ENCODE assay signal across 20 cellular contexts in genomic region chr19:1227313-1227626, GRCh38. TPM values are rescaled to one million over a fixed set of nuclear protein-coding genes. Genes with fewer than 3 reads are reported as not detected.
A peak's percentile ranks its signal among the peaks of the same experiment; 100 is the strongest.
DNase-seq lines count a peak whose midpoint lies in the region; ATAC-seq, FAIRE-seq and TF ChIP-seq lines count a peak whose summit lies in the region.
"Had no signal": no experiment of that assay in that cellular context is flagged by ENCODE, and none has a peak within 500 bp of the region (broad histone marks: within the 10 kb centered on the region; RNA-seq: fewer than 3 reads in every experiment).

No MANE protein-coding gene starts in this region.

- peak overlapping the region; percentile 91 for H3K23ac ChIP-seq in neuronal stem cell (ENCODE audit: low read depth, low read length, poor library complexity)

- intact Hi-C loops in CD8-positive, alpha-beta T cell (cut with DNase I, micrococcal nuclease) = no loop called here

- no peak overlapping the region for H2BK120ac ChIP-seq in neuronal stem cell (ENCODE audit: low read depth, low read length)

- H3K79me2 ChIP-seq in astrocyte (ENCODE audit: insufficient read depth, low read length) = peaks cover 6% of the 10 kb centered on the region

- H2BK5ac ChIP-seq in neuronal stem cell (ENCODE audit: low read length) = peak overlapping the region; percentile 75

- no peak overlapping the region for H4K8ac ChIP-seq in neuronal stem cell (ENCODE audit: low read depth, low read length)

- no peak for ATAC-seq in CD8-positive, alpha-beta T cell

- H2AFZ ChIP-seq in astrocyte (ENCODE audit: low read depth, low read length) (no peak overlapping the region), neuronal stem cell (ENCODE audit: low read length) (no peak overlapping the region)
- H2AFZ ChIP-seq: GM23248 had no signal

- H3K27ac ChIP-seq in HEK293 (ENCODE audit: extremely low read depth, low read depth, low read length) (no peak overlapping the region), astrocyte (ENCODE audit: low read depth, low read length) (no peak overlapping the region), neuronal stem cell (replicated peaks; ENCODE audit: low read length) (no peak overlapping the region)
- no peak overlapping the region for H3K27ac ChIP-seq in CD8-positive, alpha-beta T cell (ENCODE audit: low read depth, low read length)
- H3K27ac ChIP-seq: GM23248 had no signal

- H3K4me1 Mint-ChIP-seq in astrocyte (ENCODE audit: low read depth, unreplicated experiment) = peaks cover 6% of the 10 kb centered on the region
- H3K4me1 Mint-ChIP-seq in CD8-positive, alpha-beta T cell (ENCODE audit: low read depth) = no peaks in the 10 kb centered on the region

- no peak overlapping the region for H3K4me3 Mint-ChIP-seq in astrocyte (ENCODE audit: unreplicated experiment)
- H3K4me3 Mint-ChIP-seq in CD8-positive, alpha-beta T cell = no peak overlapping the region
- H3K4me3 Mint-ChIP-seq: CD4-positive, CD25-positive, alpha-beta regulatory T cell had no signal

- CTCF ChIA-PET in HEK293 (lab: Yijun Ruan, JAX) = no interaction called here
- CTCF ChIA-PET in CD8-positive, alpha-beta T cell (lab: Charles Lee) = no interaction called here

- H2BK12ac ChIP-seq in neuronal stem cell (ENCODE audit: low read length) = no peak overlapping the region

- H4K20me1 ChIP-seq in astrocyte (ENCODE audit: insufficient read depth, low read length) = peaks cover 47% of the 10 kb centered on the region

- no peaks in the 10 kb centered on the region for H3K27me3 ChIP-seq in astrocyte (ENCODE audit: insufficient read depth, low read length)
- H3K27me3 ChIP-seq in neuronal stem cell (ENCODE audit: control insufficient read depth in 3 of 3, insufficient read depth in 3 of 3, low read depth in 1 of 3, low read length in 3 of 3) = no peaks in the 10 kb centered on the region
- no peaks in the 10 kb centered on the region for H3K27me3 ChIP-seq in CD8-positive, alpha-beta T cell (ENCODE audit: insufficient read depth, low read length)
- H3K27me3 ChIP-seq: BE2C had no signal

- TF ChIP-seq CTCF in HEK293 (tag by site-specific recombination; IDR thresholded peaks at IDR 0.05) = no peak
- TF ChIP-seq CTCF in astrocyte (IDR thresholded peaks at IDR 0.05; ENCODE audit: insufficient read depth, low read depth, low read length) = no peak
- no peak for TF ChIP-seq CTCF in CD8-positive, alpha-beta T cell (IDR thresholded peaks at IDR 0.05)

- H3K4me3 ChIP-seq in HEK293 (ENCODE audit: low read depth, low read length) = no peak overlapping the region
- H3K4me3 ChIP-seq in astrocyte (ENCODE audit: insufficient read depth, low read depth, low read length) = no peak overlapping the region
- H3K4me3 ChIP-seq in neuronal stem cell (ENCODE audit: low read length in 2 of 2) = no peak overlapping the region
- no peak overlapping the region for H3K4me3 ChIP-seq in CD8-positive, alpha-beta T cell (ENCODE audit: low read depth, low read length)
- H3K4me3 ChIP-seq: GM23248 had no signal

- H3K9me3 ChIP-seq in HEK293 (ENCODE audit: control insufficient read depth, insufficient read depth, low read depth, low read length) = no peaks in the 10 kb centered on the region
- no peaks in the 10 kb centered on the region for H3K9me3 ChIP-seq in astrocyte (ENCODE audit: insufficient read depth, low read depth, low read length)
- no peaks in the 10 kb centered on the region for H3K9me3 ChIP-seq in neuronal stem cell (replicated peaks in 1 of 2; ENCODE audit: control insufficient read depth in 2 of 2, insufficient read depth in 1 of 2, low read depth in 1 of 2, low read length in 2 of 2)
- no peaks in the 10 kb centered on the region for H3K9me3 ChIP-seq in CD8-positive, alpha-beta T cell (ENCODE audit: low read length)
- H3K9me3 ChIP-seq: BE2C, Caco-2 had no signal

- H2BK15ac ChIP-seq in neuronal stem cell (ENCODE audit: low read length) = no peak overlapping the region

- H3K14ac ChIP-seq in neuronal stem cell (ENCODE audit: low read length) = no peak overlapping the region

- H3K9ac ChIP-seq in astrocyte (ENCODE audit: low read length) = no peak overlapping the region
- no peak overlapping the region for H3K9ac ChIP-seq in neuronal stem cell (ENCODE audit: low read depth, low read length, poor library complexity)
- H3K9ac ChIP-seq: GM23248 had no signal

- H4K91ac ChIP-seq in neuronal stem cell (ENCODE audit: low read depth, low read length, poor library complexity) = no peak overlapping the region

- H3K27ac Mint-ChIP-seq in astrocyte (ENCODE audit: unreplicated experiment) = peak overlapping the region; percentile 12
- no peak overlapping the region for H3K27ac Mint-ChIP-seq in CD8-positive, alpha-beta T cell
- H3K27ac Mint-ChIP-seq: CD4-positive, CD25-positive, alpha-beta regulatory T cell had no signal

- no peak overlapping the region for H3K4ac ChIP-seq in neuronal stem cell (ENCODE audit: low read length)

- H3K36me3 Mint-ChIP-seq in astrocyte (ENCODE audit: low read depth, unreplicated experiment) = peaks cover 3% of the 10 kb centered on the region
- peaks cover 4% of the 10 kb centered on the region for H3K36me3 Mint-ChIP-seq in CD8-positive, alpha-beta T cell
- H3K36me3 Mint-ChIP-seq: CD4-positive, CD25-positive, alpha-beta regulatory T cell had no signal

- POLR2A ChIA-PET in HEK293 (lab: Yijun Ruan, JAX) = no interaction called here
- POLR2A ChIA-PET in CD8-positive, alpha-beta T cell (lab: Charles Lee) = no interaction called here

- H3K4me1 ChIP-seq in HEK293 (ENCODE audit: control insufficient read depth, insufficient read depth, low read length) = no peaks in the 10 kb centered on the region
- H3K4me1 ChIP-seq in astrocyte (ENCODE audit: insufficient read depth, low read length) = peaks cover 4% of the 10 kb centered on the region
- H3K4me1 ChIP-seq in neuronal stem cell (ENCODE audit: control insufficient read depth in 2 of 2, insufficient read depth in 1 of 2, low read depth in 1 of 2, low read length in 2 of 2) = no peaks in the 10 kb centered on the region
- no peaks in the 10 kb centered on the region for H3K4me1 ChIP-seq in CD8-positive, alpha-beta T cell (ENCODE audit: insufficient read depth, low read length)
- H3K4me1 ChIP-seq: Caco-2 had no signal

- no CpG with 5 or more reads among the region's 14 CpGs for WGBS in neuronal stem cell (ENCODE audit: extremely low coverage in 2 of 2, insufficient read length in 2 of 2, insufficient replicate concordance in 1 of 2), 2 donors

- FAIRE-seq in astrocyte (lab: Jason Lieb, UNC) = no peak
- FAIRE-seq: A204.1, D721Med, GM12892, H54 had no signal

- H3K4me2 ChIP-seq in astrocyte (ENCODE audit: low read length) (no peak overlapping the region), neuronal stem cell (ENCODE audit: insufficient read depth, low read length, poor library complexity, severe bottlenecking) (no peak overlapping the region)

- no peak for DNase-seq in astrocyte (ENCODE audit: low read depth)
- DNase-seq in neuronal stem cell (ENCODE audit: low spot score) = no peak
- no peak for DNase-seq in activated gamma-delta T cell treated with Interleukin-2 at 50 U/mL for 16 hours
- DNase-seq in stimulated activated CD4-positive, alpha-beta T cell treated with anti-CD3 and anti-CD28 coated beads, Interleukin-4, amount 100 ng/mL, for 24 hours = no peak
- no peak for DNase-seq in CD8-positive, alpha-beta T cell
- no peak for DNase-seq in NCI-H748 treated with DMSO at 0.1 percent for 48 hours (lab: John Stamatoyannopoulos, UW)
- DNase-seq: ACHN; BE2C; C1 segment of cervical spinal cord; Caco-2; CD4-positive, CD25-positive, alpha-beta regulatory T cell; DMS79; GDM1; GM23248; HCEC 1CT had no signal

- no peak overlapping the region for H3K18ac ChIP-seq in neuronal stem cell (ENCODE audit: low read length)

- peaks cover 29% of the 10 kb centered on the region for H3K79me1 ChIP-seq in neuronal stem cell (ENCODE audit: low read depth, low read length)

- H2AK5ac ChIP-seq in neuronal stem cell (ENCODE audit: low read depth, low read length) = no peak overlapping the region

- H3K9me3 Mint-ChIP-seq in astrocyte (ENCODE audit: unreplicated experiment) = no peaks in the 10 kb centered on the region
- H3K9me3 Mint-ChIP-seq in CD8-positive, alpha-beta T cell = no peaks in the 10 kb centered on the region
- H3K9me3 Mint-ChIP-seq: CD4-positive, CD25-positive, alpha-beta regulatory T cell had no signal

- peaks cover 0 to 64% of the 10 kb centered on the region in 2 experiments; a peak in 2 of 3 replicates for H3K36me3 ChIP-seq in HEK293 (ENCODE audit: control insufficient read depth in 2 of 2, insufficient read depth in 1 of 2, low read length in 2 of 2)
- no peaks in the 10 kb centered on the region for H3K36me3 ChIP-seq in astrocyte (ENCODE audit: insufficient read depth, low read length)
- H3K36me3 ChIP-seq in neuronal stem cell (replicated peaks in 1 of 2; ENCODE audit: control insufficient read depth in 2 of 2, insufficient read depth in 2 of 2, low read length in 2 of 2) = peaks cover 24 to 75% of the 10 kb centered on the region in 2 donors
- H3K36me3 ChIP-seq in CD8-positive, alpha-beta T cell (ENCODE audit: insufficient read depth, low read length) = no peaks in the 10 kb centered on the region

- no peaks in the 10 kb centered on the region for H3K27me3 Mint-ChIP-seq in astrocyte (ENCODE audit: low read depth, unreplicated experiment)
- no peaks in the 10 kb centered on the region for H3K27me3 Mint-ChIP-seq in CD8-positive, alpha-beta T cell (ENCODE audit: low read depth)
- H3K27me3 Mint-ChIP-seq: CD4-positive, CD25-positive, alpha-beta regulatory T cell had no signal

TF ChIP-seq in HEK293, 187 proteins besides CTCF, POLR2A, EP300 and RAD21:
- TF ChIP-seq ZNF16 (tag by site-specific recombination; IDR thresholded peaks at IDR 0.05; ENCODE audit: low read depth) (no peak), ZBTB48 (tag by site-specific recombination; IDR thresholded peaks at IDR 0.05) (no peak), GLIS1 (tag by site-specific recombination; IDR thresholded peaks at IDR 0.05) (peak; percentile 50), IKZF3 (tag by site-specific recombination; IDR thresholded peaks at IDR 0.05) (no peak), ZNF112 (tag by site-specific recombination; IDR thresholded peaks at IDR 0.05) (no peak)

RNA-seq across cellular contexts. Expression of gene CBARP, which starts 10.5 kb away (rescaled TPM):
- 18.8 and 19.8 TPM in 2 replicates for total RNA-seq in astrocyte
- 14.0 TPM for polyA plus RNA-seq in neuronal stem cell (2013, experiment 1 of 2)
- polyA plus RNA-seq in neuronal stem cell (2013, experiment 2 of 2) = 12.8 TPM
- under 1 TPM; 0.49 to 0.67 TPM for total RNA-seq in CD8-positive, alpha-beta T cell
- polyA plus RNA-seq: CD4-positive, CD25-positive, alpha-beta regulatory T cell had no signal

RNA-seq across cellular contexts. Expression of gene ATP5F1D, which starts 14.3 kb away (rescaled TPM):
- total RNA-seq in astrocyte = 154 and 170 TPM in 2 replicates
- polyA plus RNA-seq in neuronal stem cell (2013, experiment 1 of 2) = 106 TPM
- polyA plus RNA-seq in neuronal stem cell (2013, experiment 2 of 2) = 101 TPM
- total RNA-seq in CD8-positive, alpha-beta T cell = 10 to 100 TPM; 86.2 to 96.3 TPM

RNA-seq across cellular contexts. Expression of gene MIDN, which starts 21.1 kb away (rescaled TPM):
- total RNA-seq in astrocyte = 119 and 141 TPM in 2 replicates
- 98.3 TPM for polyA plus RNA-seq in neuronal stem cell (2013, experiment 1 of 2)
- 99.9 TPM for polyA plus RNA-seq in neuronal stem cell (2013, experiment 2 of 2)
- 100 to 1,000 TPM; 305 to 314 TPM for total RNA-seq in CD8-positive, alpha-beta T cell

RNA-seq across cellular contexts. Expression of gene STK11, which starts 21.7 kb away (rescaled TPM):
- 61.6 and 67.9 TPM in 2 replicates for total RNA-seq in astrocyte
- 35.0 TPM for polyA plus RNA-seq in neuronal stem cell (2013, experiment 1 of 2)
- polyA plus RNA-seq in neuronal stem cell (2013, experiment 2 of 2) = 34.0 TPM
- 10 to 100 TPM; 38.0 to 43.4 TPM for total RNA-seq in CD8-positive, alpha-beta T cell

RNA-seq across cellular contexts. Expression of gene CIRBP, which starts 41.9 kb away (rescaled TPM):
- total RNA-seq in astrocyte = 184 and 215 TPM in 2 replicates
- 218 TPM for polyA plus RNA-seq in neuronal stem cell (2013, experiment 1 of 2)
- polyA plus RNA-seq in neuronal stem cell (2013, experiment 2 of 2) = 217 TPM
- total RNA-seq in CD8-positive, alpha-beta T cell = 100 to 1,000 TPM; 689 to 695 TPM

Comparison
In these comparisons a context has a peak if more than half of its experiments do, and no peak if none do; other contexts are left out.
1. RNA of gene CBARP, which starts 10.5 kb away (total RNA-seq): 18.8 to 19.8 TPM in astrocyte; 0.49 to 0.67 TPM in CD8-positive, alpha-beta T cell; every median in the first group is over 10 times any median in the second.